Comparison of ENCODE assay signal across 1 cellular context in the genomic region with DNA sequence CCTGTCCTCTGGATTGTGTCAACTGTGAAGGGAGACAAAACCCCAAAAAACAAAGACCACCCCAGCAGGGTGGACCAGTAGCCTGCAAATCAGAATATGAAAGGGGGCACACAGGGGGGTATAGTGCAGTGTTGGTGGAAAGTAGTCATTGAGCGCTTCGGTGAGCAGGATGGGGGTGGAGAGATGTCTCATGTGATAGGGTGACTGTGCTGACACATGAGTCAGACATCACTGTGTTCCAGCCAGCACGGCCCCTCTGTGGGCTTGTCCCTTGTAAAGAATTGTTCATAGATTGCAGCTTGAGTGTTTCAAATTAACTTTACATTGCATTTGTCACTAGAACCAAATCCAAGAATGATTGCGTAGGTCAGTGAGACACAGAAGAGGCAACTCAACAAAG.
TF ChIP-seq lines count a peak whose summit lies in the region.

No MANE protein-coding gene starts in this region.

TF ChIP-seq in SK-N-SH treated with all-trans-retinoic acid at 6 μM for 48 hours, 23 proteins besides CTCF, POLR2A, EP300 and RAD21 (continued from another document):
- TF ChIP-seq, protein P1, sequence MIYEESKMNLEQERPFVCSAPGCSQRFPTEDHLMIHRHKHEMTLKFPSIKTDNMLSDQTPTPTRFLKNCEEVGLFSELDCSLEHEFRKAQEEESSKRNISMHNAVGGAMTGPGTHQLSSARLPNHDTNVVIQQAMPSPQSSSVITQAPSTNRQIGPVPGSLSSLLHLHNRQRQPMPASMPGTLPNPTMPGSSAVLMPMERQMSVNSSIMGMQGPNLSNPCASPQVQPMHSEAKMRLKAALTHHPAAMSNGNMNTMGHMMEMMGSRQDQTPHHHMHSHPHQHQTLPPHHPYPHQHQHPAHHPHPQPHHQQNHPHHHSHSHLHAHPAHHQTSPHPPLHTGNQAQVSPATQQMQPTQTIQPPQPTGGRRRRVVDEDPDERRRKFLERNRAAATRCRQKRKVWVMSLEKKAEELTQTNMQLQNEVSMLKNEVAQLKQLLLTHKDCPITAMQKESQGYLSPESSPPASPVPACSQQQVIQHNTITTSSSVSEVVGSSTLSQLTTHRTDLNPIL (CRISPR knock-in tag; IDR thresholded peaks at IDR 0.05; ENCODE audit: low read depth) = no peak
- no peak for TF ChIP-seq ZFP3 (CRISPR knock-in tag; IDR thresholded peaks at IDR 0.05)
